Comparison of ENCODE assay signal across 8 cellular contexts in the genomic region with DNA sequence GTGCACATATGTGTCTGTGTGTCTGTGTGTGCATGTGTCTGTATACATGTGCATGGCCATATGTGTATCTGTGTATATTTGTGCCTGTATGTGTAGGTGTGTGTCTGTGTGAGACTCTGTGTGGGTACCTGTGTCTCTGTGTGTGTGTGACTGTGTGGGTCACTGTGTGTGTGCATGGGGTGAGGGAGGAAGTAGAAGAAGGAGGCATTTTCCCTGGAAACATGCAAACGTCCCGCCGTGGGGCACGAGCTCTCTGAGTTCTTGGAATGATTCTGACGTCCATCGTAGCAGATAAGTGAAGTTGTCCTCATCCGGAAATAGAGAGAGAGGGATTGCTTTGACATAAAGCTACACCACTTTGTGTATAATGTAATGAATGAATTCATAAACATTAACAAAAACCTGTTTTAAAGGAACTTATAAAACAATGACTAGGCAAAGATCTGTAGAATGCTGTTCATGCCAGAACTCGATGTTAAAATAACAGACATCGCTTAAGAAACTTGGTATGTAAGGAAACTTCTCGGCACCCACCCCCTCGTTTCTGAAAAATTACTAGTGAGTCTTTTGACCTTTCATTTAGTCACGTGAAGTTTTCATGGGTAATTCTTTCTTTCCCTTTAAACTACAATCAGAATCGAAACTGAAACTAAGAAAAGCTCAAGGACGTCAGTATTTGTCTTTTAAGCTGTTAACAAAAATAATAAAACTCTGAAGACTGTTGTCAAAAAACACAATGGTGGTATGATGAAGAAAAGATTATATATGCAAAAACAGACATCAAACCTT. TPM values are rescaled to one million over a fixed set of nuclear protein-coding genes. Genes with fewer than 3 reads are reported as not detected.
DNase-seq lines count a peak whose midpoint lies in the region; ATAC-seq, FAIRE-seq and TF ChIP-seq lines count a peak whose summit lies in the region.

No MANE protein-coding gene starts in this region.

- H3K4me3 ChIP-seq in coronary artery (peak overlapping the region; percentile 67), transverse colon (peak overlapping the region; percentile 13 to 41 (median 16))

- peak overlapping the region; percentile 42 for H3K4me3 Mint-ChIP-seq in mesothelial cell of epicardium

- in situ Hi-C loops in SK-MEL-5 (cut with HindIII; ENCODE audit: low pct_unique_long_range_greater_than_20kb, low sequenced_read_pairs), result no loop called here
- in situ Hi-C loops in transverse colon (cut with MboI; ENCODE audit: low pct_ligation_motif_present in 1 of 4, low pct_unique_long_range_greater_than_20kb in 1 of 4, low sequenced_read_pairs in 3 of 4), result no loop called here

- WGBS in transverse colon (ENCODE audit: low coverage in 1 of 2), 2 donors, result 29 to 43% methylated on average over 11 to 14 of the region's 14 CpGs

- intact Hi-C loops in transverse colon (cut with DNase I; ENCODE audit: low total_unique reads), result no loop called here

- H3K27ac Mint-ChIP-seq in mesothelial cell of epicardium, result peak overlapping the region; percentile 90

- H3K4me1 Mint-ChIP-seq in mesothelial cell of epicardium, result peaks cover 67% of the 10 kb centered on the region

- no peaks in the 10 kb centered on the region for H3K9me3 ChIP-seq in transverse colon

- H3K27me3 ChIP-seq in transverse colon, result no peaks in the 10 kb centered on the region

- H3K27me3 Mint-ChIP-seq in mesothelial cell of epicardium (ENCODE audit: low read depth), result no peaks in the 10 kb centered on the region

- H3K27ac ChIP-seq in coronary artery (peak overlapping the region; percentile 34 to 65), transverse colon (peak overlapping the region; percentile 62 to 76 (median 70))

- H3K36me3 ChIP-seq in transverse colon, result no peaks in the 10 kb centered on the region

- FAIRE-seq in H54 (lab: Jason Lieb, UNC), result no peak

- TF ChIP-seq POLR2A in transverse colon (IDR thresholded peaks at IDR 0.05) (no peak), H54 (IDR thresholded peaks at IDR 0.05; ENCODE audit: low read depth, low read length) (no peak)

- no peaks in the 10 kb centered on the region for H3K9me3 Mint-ChIP-seq in mesothelial cell of epicardium

- peaks cover 0 to 47% (median 28%) of the 10 kb centered on the region in 4 donors for H3K4me1 ChIP-seq in transverse colon

- no peaks in the 10 kb centered on the region for H3K36me3 Mint-ChIP-seq in mesothelial cell of epicardium

- peak; percentile 41 to 50 for DNase-seq in stimulated activated CD8-positive, alpha-beta memory T cell treated with anti-CD3 and anti-CD28 coated beads, Interleukin-7, amount 100 ng/mL, for 4 hours (ENCODE audit: low read depth in 2 of 2)
- no peak for DNase-seq in stimulated activated CD8-positive, alpha-beta memory T cell treated with anti-CD3 and anti-CD28 coated beads, Interleukin-4, amount 100 ng/mL, for 48 hours
- DNase-seq in SK-MEL-5 (ENCODE audit: low read depth, low spot score) (peak; percentile 56), coronary artery (ENCODE audit: low spot score) (no peak), mesothelial cell of epicardium (ENCODE audit: low spot score in 2 of 2, unreplicated experiment in 2 of 2) (no peak), transverse colon (no peak), H54 (ENCODE audit: insufficient read length, low spot score) (no peak)

- no peak for TF ChIP-seq EP300 in transverse colon (IDR thresholded peaks at IDR 0.05; ENCODE audit: low read depth)

- TF ChIP-seq CTCF in coronary artery (IDR thresholded peaks at IDR 0.05) (no peak), mesothelial cell of epicardium (IDR thresholded peaks at IDR 0.05; ENCODE audit: unreplicated experiment) (no peak), transverse colon (IDR thresholded peaks at IDR 0.05) (no peak)

- no peak for ATAC-seq in HG02870 (IDR thresholded peaks at IDR 0.05; ENCODE audit: unreplicated experiment)

RNA-seq across cellular contexts. Expression of a gene that starts 43.6 kb away (rescaled TPM):
- 15.0 and 18.5 TPM in 2 replicates for total RNA-seq in SK-MEL-5 (2014; rRNA removed; shearing (Covaris generic))
- polyA plus RNA-seq in SK-MEL-5 (2015; cell fraction: cytosol; rRNA removed), result 34.5 and 48.0 TPM in 2 replicates
- 218 and 235 TPM in 2 replicates for polyA plus RNA-seq in SK-MEL-5 (2015; cell fraction: nucleus; rRNA removed)
- 99.1 to 117 TPM (median 106 TPM) in 3 replicates for total RNA-seq in mesothelial cell of epicardium
- 100 to 1,000 TPM; 140 to 304 (median 291) TPM for total RNA-seq in transverse colon

Comparison
In these comparisons a context has a peak if more than half of its experiments do, and no peak if none do; other contexts are left out.
1. DNase-seq: peak in stimulated activated CD8-positive, alpha-beta memory T cell treated with anti-CD3 and anti-CD28 coated beads, Interleukin-7, amount 100 ng/mL, for 4 hours (2 of 2) and SK-MEL-5 (single experiment); none in stimulated activated CD8-positive, alpha-beta memory T cell treated with anti-CD3 and anti-CD28 coated beads, Interleukin-4, amount 100 ng/mL, for 48 hours (single experiment), coronary artery (single experiment), mesothelial cell of epicardium (0 of 2), transverse colon (single experiment) and H54 (single experiment).